In genomic region chr10:102704915-102705314, GRCh38 we compare ENCODE assay signal across 17 cellular contexts. TPM values are rescaled to one million over a fixed set of nuclear protein-coding genes. Genes with fewer than 3 reads are reported as not detected.
DNase-seq lines count a peak whose midpoint lies in the region; ATAC-seq and TF ChIP-seq lines count a peak whose summit lies in the region.
"Had no signal": no experiment of that assay in that cellular context is flagged by ENCODE, and none has a peak within 500 bp of the region (broad histone marks: within the 10 kb centered on the region; RNA-seq: fewer than 3 reads in every experiment).

No MANE protein-coding gene starts in this region.

- peak overlapping the region; percentile 8 for H3K4me2 ChIP-seq in smooth muscle cell

- H3K9ac ChIP-seq in smooth muscle cell (ENCODE audit: low read depth): no peak overlapping the region

- H3K27me3 ChIP-seq in RWPE2 (ENCODE audit: insufficient read depth, poor library complexity, severe bottlenecking) (no peaks in the 10 kb centered on the region), smooth muscle cell (ENCODE audit: low read depth) (no peaks in the 10 kb centered on the region)

- peaks cover 39% of the 10 kb centered on the region for H4K20me1 ChIP-seq in smooth muscle cell (ENCODE audit: low read depth)

- H3K4me3 ChIP-seq in RWPE2 (ENCODE audit: severe bottlenecking) (no peak overlapping the region), fibroblast of mammary gland (ENCODE audit: control insufficient read depth, low read depth, low read length) (no peak overlapping the region), smooth muscle cell (no peak overlapping the region)
- H3K4me3 ChIP-seq: SK-N-MC had no signal

- WGBS in smooth muscle cell (ENCODE audit: low lambda C conversion rate): 78% methylated on average over 6 of the region's 6 CpGs

- ATAC-seq in RWPE2 (ENCODE audit: low read depth): peak; percentile 31; the same call in 1 of the 3 replicates
- ATAC-seq: esophagus mucosa, left ventricle myocardium superior had no signal

- peaks cover 23% of the 10 kb centered on the region for H3K4me1 Mint-ChIP-seq in activated T-cell treated with anti-CD3 and anti-CD28 coated beads, Interleukin-2, amount 50 U/mL, for 24 hours (ENCODE audit: low read depth)

- H3K36me3 ChIP-seq in RWPE2 (ENCODE audit: low read depth): peaks cover 15% of the 10 kb centered on the region
- no peaks in the 10 kb centered on the region for H3K36me3 ChIP-seq in smooth muscle cell (ENCODE audit: low read depth)

- H3K9me3 ChIP-seq in RWPE2 (ENCODE audit: severe bottlenecking): no peaks in the 10 kb centered on the region
- H3K9me3 ChIP-seq in smooth muscle cell (replicated peaks; ENCODE audit: low read depth): no peaks in the 10 kb centered on the region

- peak overlapping the region; percentile 78 for H3K27ac Mint-ChIP-seq in activated T-cell treated with anti-CD3 and anti-CD28 coated beads, Interleukin-2, amount 50 U/mL, for 24 hours

- no peak for DNase-seq in activated T-cell treated with anti-CD3 and anti-CD28 coated beads, Interleukin-2, amount 50 U/mL, for 24 hours
- DNase-seq in activated T-cell treated with anti-CD3 and anti-CD28 coated beads, Interleukin-2, amount 50 U/mL, for 1 hour: no peak
- DNase-seq in RWPE2 (ENCODE audit: low spot score): no peak
- DNase-seq in fibroblast of mammary gland (ENCODE audit: low read depth): peak; percentile 36
- DNase-seq in smooth muscle cell (lab: John Stamatoyannopoulos, UW; ENCODE audit: unreplicated experiment): no peak
- DNase-seq in stimulated activated CD4-positive, alpha-beta T cell treated with anti-CD3 and anti-CD28 coated beads, Interleukin-4, amount 100 ng/mL, for 24 hours: no peak
- DNase-seq in caudate nucleus (lab: John Stamatoyannopoulos, UW): no peak
- no peak for DNase-seq in cortex of kidney (lab: John Stamatoyannopoulos, UW)
- DNase-seq: activated naive CD4-positive, alpha-beta T cell treated with anti-CD3 and anti-CD28 coated beads, Interleukin-2, amount 50 U/mL, for 16 hours; COR-L47; left ventricle myocardium superior; naive B cell; NCI-H1105; stimulated activated CD4-positive, alpha-beta T cell treated with anti-CD3 and anti-CD28 coated beads, Interleukin-4, amount 100 ng/mL, for 4 hours had no signal

- TF ChIP-seq CTCF in RWPE2 (IDR thresholded peaks at IDR 0.05; ENCODE audit: poor library complexity, severe bottlenecking) (no peak), fibroblast of mammary gland (conservative IDR thresholded peaks at IDR 0.05; ENCODE audit: control insufficient read depth, insufficient read depth, low read depth, low read length) (no peak), smooth muscle cell (IDR thresholded peaks at IDR 0.05; ENCODE audit: borderline replicate concordance, insufficient read depth, poor library complexity, severe bottlenecking) (no peak)

- no peaks in the 10 kb centered on the region for H3K9me3 Mint-ChIP-seq in activated T-cell treated with anti-CD3 and anti-CD28 coated beads, Interleukin-2, amount 50 U/mL, for 24 hours
- H3K9me3 Mint-ChIP-seq: IgD-negative memory B cell, naive B cell had no signal

- no peaks in the 10 kb centered on the region for H3K27me3 Mint-ChIP-seq in activated T-cell treated with anti-CD3 and anti-CD28 coated beads, Interleukin-2, amount 50 U/mL, for 24 hours
- H3K27me3 Mint-ChIP-seq: IgD-negative memory B cell, naive B cell had no signal

- peaks cover 5% of the 10 kb centered on the region for H3K4me1 ChIP-seq in RWPE2 (ENCODE audit: insufficient read depth, poor library complexity, severe bottlenecking)
- H3K4me1 ChIP-seq in smooth muscle cell (ENCODE audit: low read depth): peaks cover 5% of the 10 kb centered on the region

- H3K4me3 Mint-ChIP-seq in activated T-cell treated with anti-CD3 and anti-CD28 coated beads, Interleukin-2, amount 50 U/mL, for 24 hours: no peak overlapping the region
- H3K4me3 Mint-ChIP-seq: naive B cell had no signal

- H3K79me2 ChIP-seq in smooth muscle cell (ENCODE audit: low read depth): peaks cover 51% of the 10 kb centered on the region

- H3K36me3 Mint-ChIP-seq in activated T-cell treated with anti-CD3 and anti-CD28 coated beads, Interleukin-2, amount 50 U/mL, for 24 hours (ENCODE audit: low read depth): peaks cover 11% of the 10 kb centered on the region
- H3K36me3 Mint-ChIP-seq: naive B cell had no signal

- H3F3A ChIP-seq in smooth muscle cell (ENCODE audit: low read depth): no peaks in the 10 kb centered on the region

- no peak overlapping the region for H3K27ac ChIP-seq in RWPE2 (ENCODE audit: poor library complexity, severe bottlenecking)
- H3K27ac ChIP-seq in smooth muscle cell (ENCODE audit: low read depth): peak overlapping the region; percentile 19
- no peak overlapping the region for H3K27ac ChIP-seq in caudate nucleus (ENCODE audit: low read depth, low read length)
- H3K27ac ChIP-seq: SK-N-MC had no signal

- no peak overlapping the region for H2AFZ ChIP-seq in smooth muscle cell (ENCODE audit: low read depth)

RNA-seq across cellular contexts. Expression of gene ARL3, which starts 9.3 kb away (rescaled TPM):
- total RNA-seq in smooth muscle cell: 12.7 and 14.1 TPM in 2 replicates
- 30.2 and 31.0 TPM in 2 replicates for polyA plus RNA-seq in smooth muscle cell

RNA-seq across cellular contexts. Expression of gene SFXN2, which starts 9.5 kb away (rescaled TPM):
- total RNA-seq in smooth muscle cell: 2.6 and 2.9 TPM in 2 replicates
- 1.7 and 2.0 TPM in 2 replicates for polyA plus RNA-seq in smooth muscle cell

RNA-seq across cellular contexts. Expression of gene WBP1L, which starts 38.8 kb away (rescaled TPM):
- total RNA-seq in smooth muscle cell: 33.9 and 45.3 TPM in 2 replicates
- 18.0 and 18.2 TPM in 2 replicates for polyA plus RNA-seq in smooth muscle cell
